Comparison of ENCODE assay signal across 15 cellular contexts in genomic region chr3:58005662-58006061, GRCh38.
A peak's percentile ranks its signal among the peaks of the same experiment; 100 is the strongest.
DNase-seq lines count a peak whose midpoint lies in the region; ATAC-seq, FAIRE-seq and TF ChIP-seq lines count a peak whose summit lies in the region.
"Had no signal": no experiment of that assay in that cellular context is flagged by ENCODE, and none has a peak within 500 bp of the region (broad histone marks: within the 10 kb centered on the region; RNA-seq: fewer than 3 reads in every experiment).

No MANE protein-coding gene starts in this region.

- peak overlapping the region; percentile 62 for H3K27ac ChIP-seq in ACC112 (ENCODE audit: low read depth, low read length)
- H3K27ac ChIP-seq: BLaER1 had no signal

- in situ Hi-C loops in astrocyte of the spinal cord (cut with HindIII; ENCODE audit: low sequenced_read_pairs): no loop called here

- DNase-seq in H54 (ENCODE audit: insufficient read length, low spot score) (peak; percentile 92), astrocyte of the spinal cord (ENCODE audit: low read depth, low spot score) (peak; percentile 60), hepatic stellate cell (ENCODE audit: low spot score) (peak; percentile 55), middle frontal gyrus (ENCODE audit: extremely low spot score, low spot score) (no peak), GM19240 (ENCODE audit: insufficient read length, low spot score) (no peak)
- DNase-seq: activated CD8-positive, alpha-beta T cell treated with anti-CD3 and anti-CD28 coated beads, Interleukin-2, amount 10 ng/mL, durations not matched to agents 7 days and 5 days; activated naive CD8-positive, alpha-beta T cell treated with anti-CD3 and anti-CD28 coated beads for 36 hours; effector memory CD4-positive, alpha-beta T cell; kidney; MV-4-11; NCI-H69 had no signal

- H3K4me3 ChIP-seq in ACC112 (ENCODE audit: low read depth, low read length): no peak overlapping the region
- no peak overlapping the region for H3K4me3 ChIP-seq in astrocyte of the spinal cord (ENCODE audit: low read depth, low read length)
- H3K4me3 ChIP-seq: BLaER1 had no signal

- no peaks in the 10 kb centered on the region for H3K27me3 ChIP-seq in ACC112 (ENCODE audit: insufficient read depth, low read length)
- H3K27me3 ChIP-seq: BLaER1 had no signal

- no peaks in the 10 kb centered on the region for H3K36me3 ChIP-seq in ACC112 (ENCODE audit: insufficient read depth, low read length)
- H3K36me3 ChIP-seq: BLaER1 had no signal

- peaks cover 18% of the 10 kb centered on the region for H3K4me1 ChIP-seq in ACC112 (ENCODE audit: control insufficient read depth, insufficient read depth, low read length, unreplicated experiment)

- ATAC-seq in GM18517 (IDR thresholded peaks at IDR 0.05; ENCODE audit: unreplicated experiment) (no peak), HG03196 (IDR thresholded peaks at IDR 0.05; ENCODE audit: unreplicated experiment) (no peak)
- ATAC-seq: activated CD8-positive, alpha-beta T cell treated with anti-CD3 and anti-CD28 coated beads, Interleukin-2, amount 10 ng/mL, durations not matched to agents 7 days and 5 days had no signal

- no peak for TF ChIP-seq POLR2A in H54 (IDR thresholded peaks at IDR 0.05; ENCODE audit: low read depth, low read length)

- no peak for TF ChIP-seq CTCF in astrocyte of the spinal cord (IDR thresholded peaks at IDR 0.05; ENCODE audit: low read depth, low read length)

- H2AFZ ChIP-seq in ACC112 (ENCODE audit: low read length, unreplicated experiment): no peak overlapping the region

- FAIRE-seq in H54 (lab: Jason Lieb, UNC): peak; percentile 55
- FAIRE-seq: kidney had no signal

- H3K79me2 ChIP-seq in ACC112 (ENCODE audit: control insufficient read depth, insufficient read depth, low read length, unreplicated experiment): peaks cover 24% of the 10 kb centered on the region

Comparison
In these comparisons a context has a peak if more than half of its experiments do, and no peak if none do; other contexts are left out.
1. DNase-seq: peak in H54 (single experiment), astrocyte of the spinal cord (single experiment) and hepatic stellate cell (single experiment); none in middle frontal gyrus (single experiment) and GM19240 (single experiment).